In genomic region chr21:35044128-35044527, GRCh38 we compare ENCODE assay signal across 12 cellular contexts. TPM values are rescaled to one million over a fixed set of nuclear protein-coding genes. Genes with fewer than 3 reads are reported as not detected.
DNase-seq lines count a peak whose midpoint lies in the region; ATAC-seq and TF ChIP-seq lines count a peak whose summit lies in the region.
"Had no signal": no experiment of that assay in that cellular context is flagged by ENCODE, and none has a peak within 500 bp of the region (broad histone marks: within the 10 kb centered on the region; RNA-seq: fewer than 3 reads in every experiment).

No MANE protein-coding gene starts in this region.

- H4K20me1 ChIP-seq in BLaER1 treated with 17β-estradiol and CSF1 and Interleukin-3, amounts not matched to agents 10 nM and 100 nM: peaks cover 0 to 70% (median 27%) of the 10 kb centered on the region in 11 experiments; a peak in 13 of 22 replicates

- peak overlapping the region in 7 of 10 experiments; percentile 79 to 97 (median 90); a peak in 13 of 20 replicates for H3K4me3 ChIP-seq in BLaER1 treated with 17β-estradiol and CSF1 and Interleukin-3, amounts not matched to agents 10 nM and 100 nM
- H3K4me3 ChIP-seq: SJSA1 had no signal

- DNase-seq in activated naive CD8-positive, alpha-beta T cell treated with anti-CD3 and anti-CD28 coated beads for 36 hours: no peak
- no peak for DNase-seq in naive thymus-derived CD8-positive, alpha-beta T cell
- DNase-seq in stimulated activated CD4-positive, alpha-beta T cell treated with anti-CD3 and anti-CD28 coated beads, Interleukin-2, amount 100 ng/mL, for 48 hours: no peak
- DNase-seq in NCI-H2227 (lab: John Stamatoyannopoulos, UW; ENCODE audit: unreplicated experiment) (no peak), amniotic stem cell (lab: John Stamatoyannopoulos, UW) (no peak), germinal center (ENCODE audit: low spot score) (no peak)
- DNase-seq: C1 segment of cervical spinal cord; EL; stimulated activated CD4-positive, alpha-beta T cell treated with anti-CD3 and anti-CD28 coated beads, Interleukin-1b, Interleukin-23, amount 100 ng/mL, for 48 hours had no signal

- no peaks in the 10 kb centered on the region for H3K9me3 Mint-ChIP-seq in activated naive CD8-positive, alpha-beta T cell treated with anti-CD3 and anti-CD28 coated beads for 36 hours
- no peaks in the 10 kb centered on the region for H3K9me3 Mint-ChIP-seq in naive thymus-derived CD8-positive, alpha-beta T cell

- peak; percentile 26 for TF ChIP-seq POLR2A in GM18505 (IDR thresholded peaks at IDR 0.05; ENCODE audit: borderline replicate concordance, extremely low read depth, insufficient read depth, insufficient read length)

- no peak overlapping the region for H3K4me3 Mint-ChIP-seq in activated naive CD8-positive, alpha-beta T cell treated with anti-CD3 and anti-CD28 coated beads for 36 hours
- H3K4me3 Mint-ChIP-seq in naive thymus-derived CD8-positive, alpha-beta T cell: peak overlapping the region; percentile 82 to 99 (median 94)

- H3K9ac ChIP-seq in BLaER1 treated with 17β-estradiol and CSF1 and Interleukin-3, amounts not matched to agents 10 nM and 100 nM: peak overlapping the region in 7 of 11 experiments; percentile 85 to 98 (median 94); a peak in 14 of 22 replicates

- H3K4me2 ChIP-seq in BLaER1 treated with 17β-estradiol and CSF1 and Interleukin-3, amounts not matched to agents 10 nM and 100 nM: peak overlapping the region; percentile 81 to 99 (median 96)

- peaks cover 3% of the 10 kb centered on the region for H3K27me3 Mint-ChIP-seq in activated naive CD8-positive, alpha-beta T cell treated with anti-CD3 and anti-CD28 coated beads for 36 hours
- peaks cover 0 to 4% (median 0%) of the 10 kb centered on the region in 5 donors for H3K27me3 Mint-ChIP-seq in naive thymus-derived CD8-positive, alpha-beta T cell

- H3K27me3 ChIP-seq in BLaER1 treated with 17β-estradiol and CSF1 and Interleukin-3, amounts not matched to agents 10 nM and 100 nM: peaks cover 0 to 31% (median 0%) of the 10 kb centered on the region in 11 experiments; a peak in 3 of 22 replicates
- H3K27me3 ChIP-seq: SJSA1 had no signal

- peaks cover 0 to 78% (median 56%) of the 10 kb centered on the region in 11 experiments; a peak in 18 of 22 replicates for H3K36me3 ChIP-seq in BLaER1 treated with 17β-estradiol and CSF1 and Interleukin-3, amounts not matched to agents 10 nM and 100 nM

- H3K36me3 Mint-ChIP-seq in activated naive CD8-positive, alpha-beta T cell treated with anti-CD3 and anti-CD28 coated beads for 36 hours: peaks cover 12% of the 10 kb centered on the region
- peaks cover 0 to 43% (median 15%) of the 10 kb centered on the region in 3 donors for H3K36me3 Mint-ChIP-seq in naive thymus-derived CD8-positive, alpha-beta T cell

- no peak for ATAC-seq in GM18505 (IDR thresholded peaks at IDR 0.05; ENCODE audit: unreplicated experiment)
- no peak for ATAC-seq in naive thymus-derived CD8-positive, alpha-beta T cell

- H3K4me1 Mint-ChIP-seq in activated naive CD8-positive, alpha-beta T cell treated with anti-CD3 and anti-CD28 coated beads for 36 hours: peaks cover 94% of the 10 kb centered on the region
- H3K4me1 Mint-ChIP-seq in naive thymus-derived CD8-positive, alpha-beta T cell: peaks cover 32 to 88% (median 71%) of the 10 kb centered on the region in 4 donors

- POLR2A ChIA-PET in naive thymus-derived CD8-positive, alpha-beta T cell (lab: Charles Lee): interaction anchor here (0.6 to 9.8 kb wide), 4 partner anchors 10 to 45 kb away, joined by 3 to 139 read pairs (median 6); no protein-coding TSS in a partner anchor

- H3K27ac Mint-ChIP-seq in activated naive CD8-positive, alpha-beta T cell treated with anti-CD3 and anti-CD28 coated beads for 36 hours: peak overlapping the region; percentile 89
- H3K27ac Mint-ChIP-seq in naive thymus-derived CD8-positive, alpha-beta T cell: peak overlapping the region; percentile 48 to 99 (median 97)

- peaks cover 63 to 86% (median 74%) of the 10 kb centered on the region in 10 experiments for H3K4me1 ChIP-seq in BLaER1 treated with 17β-estradiol and CSF1 and Interleukin-3, amounts not matched to agents 10 nM and 100 nM

- H3K27ac ChIP-seq in BLaER1 treated with 17β-estradiol and CSF1 and Interleukin-3, amounts not matched to agents 10 nM and 100 nM: peak overlapping the region in 7 of 11 experiments; percentile 90 to 98 (median 93); a peak in 14 of 22 replicates
- H3K27ac ChIP-seq: SJSA1 had no signal

- H3K9me3 ChIP-seq in BLaER1 treated with 17β-estradiol and CSF1 and Interleukin-3, amounts not matched to agents 10 nM and 100 nM (replicated peaks in 1 of 11): no peaks in the 10 kb centered on the region
- H3K9me3 ChIP-seq: SJSA1 had no signal

RNA-seq across cellular contexts. Expression of gene RUNX1, which starts 5.0 kb away (rescaled TPM):
- 10 to 100 TPM; 16.6 to 18.0 TPM for total RNA-seq in activated naive CD8-positive, alpha-beta T cell treated with anti-CD3 and anti-CD28 coated beads for 36 hours
- total RNA-seq in naive thymus-derived CD8-positive, alpha-beta T cell: 10 to 100 TPM; 67.1 to 69.0 TPM
- polyA plus RNA-seq in naive thymus-derived CD8-positive, alpha-beta T cell: 10 to 100 TPM; 13.1 to 22.6 (median 15.1) TPM
